29 cellular contexts compared by ENCODE assay signal in genomic region chr1:236691348-236691747, GRCh38. TPM values are rescaled to one million over a fixed set of nuclear protein-coding genes. Genes with fewer than 3 reads are reported as not detected.
"Had no signal": no experiment of that assay in that cellular context is flagged by ENCODE, and none has a peak within 500 bp of the region (broad histone marks: within the 10 kb centered on the region; RNA-seq: fewer than 3 reads in every experiment).

No MANE protein-coding gene starts in this region.

- H3K9me3 ChIP-seq: colonic mucosa, esophagus squamous epithelium had no signal

- H3K4me3 ChIP-seq: colonic mucosa, esophagus squamous epithelium had no signal

- H3K36me3 ChIP-seq: brain microvascular endothelial cell, colonic mucosa, esophagus squamous epithelium, WERI-Rb-1 had no signal

- DNase-seq: activated B cell treated with CpG ODN at 0.5 μM for 24 hours; activated CD4-positive, alpha-beta T cell treated with anti-CD3 and anti-CD28 coated beads for 48 hours; activated CD4-positive, alpha-beta T cell treated with anti-CD3 and anti-CD28 coated beads, Interleukin-2, amount 50 U/mL, for 1 hour; activated CD4-positive, alpha-beta T cell treated with anti-CD3 and anti-CD28 coated beads, Interleukin-2, amount 50 U/mL, for 48 hours; activated CD8-positive, alpha-beta memory T cell treated with anti-CD3 and anti-CD28 coated beads for 24 hours; activated CD8-positive, alpha-beta T cell treated with anti-CD3 and anti-CD28 coated beads for 36 hours; activated effector memory CD4-positive, alpha-beta T cell treated with Interleukin-2 at 50 U/mL for 16 hours; activated gamma-delta T cell treated with Interleukin-2 at 50 U/mL for 16 hours; activated naive CD4-positive, alpha-beta T cell treated with anti-CD3 and anti-CD28 coated beads, Interleukin-2, amount 50 U/mL, for 16 hours; activated naive CD4-positive, alpha-beta T cell treated with Interleukin-2 at 50 U/mL for 16 hours; activated T-cell treated with anti-CD3 and anti-CD28 coated beads, Interleukin-2, amount 50 U/mL, for 4 hours; amniotic stem cell; anterior cingulate cortex; brain microvascular endothelial cell; central memory CD4-positive, alpha-beta T cell; cerebellar nuclear complex; colonic mucosa; effector CD8-positive, alpha-beta T cell; esophagus squamous epithelium; foreskin melanocyte; T-helper 1 cell; T-helper 17 cell; T1000; WERI-Rb-1 had no signal

- ATAC-seq: activated CD4-positive, CD25-positive, alpha-beta regulatory T cell treated with anti-CD3 and anti-CD28 coated beads, Interleukin-2, amount 50 U/mL, for 24 hours; activated CD8-positive, alpha-beta T cell treated with anti-CD3 and anti-CD28 coated beads for 36 hours; activated T-cell treated with anti-CD3 and anti-CD28 coated beads, Interleukin-2, amount 50 U/mL, for 4 hours; activated T-helper 17 cell treated with anti-CD3 and anti-CD28 coated beads, Interleukin-2, amount 50 U/mL, for 72 hours; T-helper 17 cell had no signal

- H3K27ac ChIP-seq: brain microvascular endothelial cell, colonic mucosa, epithelial cell of prostate, esophagus squamous epithelium, WERI-Rb-1 had no signal

RNA-seq across cellular contexts. Expression of gene ACTN2, which starts 5.0 kb away (rescaled TPM):
- total RNA-seq: activated B cell treated with CpG ODN at 0.5 μM for 24 hours, dermis microvascular lymphatic vessel endothelial cell, fibroblast of villous mesenchyme, T-helper 17 cell had no signal
